16 cellular contexts compared by ENCODE assay signal in the genomic region with DNA sequence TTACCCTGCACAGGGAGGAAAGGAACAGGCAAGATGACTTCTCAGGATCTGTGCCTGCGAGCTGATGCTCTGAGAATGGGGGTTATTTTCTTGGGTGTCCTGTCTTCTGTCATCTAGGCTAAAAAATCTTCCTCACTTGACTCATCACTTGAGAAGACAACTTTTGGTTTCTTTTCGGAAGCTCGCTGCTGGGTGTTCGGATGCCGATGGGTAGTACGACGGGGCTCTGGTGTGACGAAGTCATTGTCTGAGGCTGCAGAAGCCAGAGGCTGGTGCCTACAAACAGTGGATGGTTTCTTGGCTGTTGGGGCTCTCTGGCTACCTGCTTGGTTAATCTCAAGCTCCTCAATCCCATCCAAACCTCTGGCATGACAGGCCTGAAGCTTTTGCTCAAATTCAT.
A peak's percentile ranks its signal among the peaks of the same experiment; 100 is the strongest.
DNase-seq lines count a peak whose midpoint lies in the region; ATAC-seq and TF ChIP-seq lines count a peak whose summit lies in the region.
"Had no signal": no experiment of that assay in that cellular context is flagged by ENCODE, and none has a peak within 500 bp of the region (broad histone marks: within the 10 kb centered on the region; RNA-seq: fewer than 3 reads in every experiment).

No MANE protein-coding gene starts in this region.

- peak overlapping the region; percentile 11; the same call in 1 of the 2 replicates for H3K9ac ChIP-seq in KMS-11
- H3K9ac ChIP-seq: BLaER1 had no signal

- peaks cover 100% of the 10 kb centered on the region for H3K4me1 ChIP-seq in KMS-11 (ENCODE audit: low read depth, poor library complexity, severe bottlenecking)
- H3K4me1 ChIP-seq: BLaER1 had no signal

- TF ChIP-seq CTCF in KMS-11 (conservative IDR thresholded peaks at IDR 0.05; ENCODE audit: low read depth, low read length) (no peak), GM13977 (IDR thresholded peaks at IDR 0.05; ENCODE audit: extremely low read depth, insufficient read depth, missing control alignments) (no peak)

- no peak overlapping the region for H3K4me3 ChIP-seq in KMS-11 (IDR thresholded peaks at IDR 0.05; ENCODE audit: insufficient read depth, low read depth, low read length)
- H3K4me3 ChIP-seq: A549, BLaER1, GM23338 had no signal

- ATAC-seq in HG03432 (IDR thresholded peaks at IDR 0.05; ENCODE audit: unreplicated experiment), result no peak
- ATAC-seq: A549, GM23338 had no signal

- H4K20me1 ChIP-seq in KMS-11 (ENCODE audit: insufficient read depth), result no peaks in the 10 kb centered on the region
- H4K20me1 ChIP-seq: BLaER1 had no signal

- H3K27ac ChIP-seq in KMS-11, result peak overlapping the region; percentile 89
- H3K27ac ChIP-seq: 22Rv1, BLaER1 had no signal

- DNase-seq in DMS53 (lab: John Stamatoyannopoulos, UW), result peak; percentile 39
- DNase-seq in DMS53 treated with DMSO at 0.1 percent for 48 hours (lab: John Stamatoyannopoulos, UW; ENCODE audit: unreplicated experiment), result no peak
- peak; percentile 57 for DNase-seq in RPMI8226
- DNase-seq in GM13977 (ENCODE audit: low spot score), result no peak
- DNase-seq in activated CD4-positive, alpha-beta T cell treated with anti-CD3 and anti-CD28 coated beads for 48 hours, result no peak
- DNase-seq: Calu3; CD4-positive, alpha-beta memory T cell; HCEC 1CT; Kasumi-1; KBM-7 had no signal

- no peaks in the 10 kb centered on the region for H3K36me3 ChIP-seq in KMS-11 (ENCODE audit: insufficient read depth)
- H3K36me3 ChIP-seq: BLaER1 had no signal

- no peaks in the 10 kb centered on the region for H3K27me3 ChIP-seq in KMS-11 (ENCODE audit: insufficient read depth, low read depth)
- H3K27me3 ChIP-seq: BLaER1 had no signal

- peak overlapping the region; percentile 97; the same call in 1 of the 2 replicates for H3K4me2 ChIP-seq in KMS-11
- H3K4me2 ChIP-seq: A549, BLaER1, GM23338 had no signal

- in situ Hi-C loops in GM13977 (cut with MboI; ENCODE audit: low pct_unique_long_range_greater_than_20kb, low sequenced_read_pairs, unreplicated experiment), result no loop called here

- no peaks in the 10 kb centered on the region for H3K79me2 ChIP-seq in KMS-11 (ENCODE audit: insufficient read depth, low read depth)

- H2AFZ ChIP-seq in KMS-11 (ENCODE audit: low read depth), result peak overlapping the region; percentile 45; the same call in 1 of the 2 replicates
- H2AFZ ChIP-seq: GM23338 had no signal

Comparison
In these comparisons a context has a peak if more than half of its experiments do, and no peak if none do; other contexts are left out.
1. DNase-seq: peak in DMS53 (single experiment) and RPMI8226 (single experiment); none in DMS53 treated with DMSO at 0.1 percent for 48 hours (single experiment), GM13977 (single experiment) and activated CD4-positive, alpha-beta T cell treated with anti-CD3 and anti-CD28 coated beads for 48 hours (single experiment).